27 cellular contexts compared by ENCODE assay signal in genomic region chr11:8800498-8801110, GRCh38.
A peak's percentile ranks its signal among the peaks of the same experiment; 100 is the strongest.
DNase-seq lines count a peak whose midpoint lies in the region; ATAC-seq and TF ChIP-seq lines count a peak whose summit lies in the region.
"Had no signal": no experiment of that assay in that cellular context is flagged by ENCODE, and none has a peak within 500 bp of the region (broad histone marks: within the 10 kb centered on the region; RNA-seq: fewer than 3 reads in every experiment).

No MANE protein-coding gene starts in this region.

- H3K4me1 ChIP-seq in adrenal gland (replicated peaks in 1 of 2) (peaks cover 43 to 66% of the 10 kb centered on the region in 2 donors), cardiac muscle cell (ENCODE audit: low read depth) (peaks cover 17% of the 10 kb centered on the region), urinary bladder (ENCODE audit: insufficient read depth) (no peaks in the 10 kb centered on the region)
- H3K4me1 ChIP-seq: Caco-2, foreskin keratinocyte had no signal

- peak; percentile 63 for ATAC-seq in omental fat pad (ENCODE audit: low FRiP score)
- no peak for ATAC-seq in HG03354 (IDR thresholded peaks at IDR 0.05; ENCODE audit: poor library complexity, severe bottlenecking, unreplicated experiment)
- ATAC-seq: foreskin keratinocyte; HCT116; left lobe of liver; naive thymus-derived CD4-positive, alpha-beta T cell; PC-3 had no signal

- peak overlapping the region in 4 of 5 donors; percentile 17 to 68 (median 67) for H3K27ac ChIP-seq in adrenal gland
- H3K27ac ChIP-seq in cardiac muscle cell, result peak overlapping the region; percentile 81
- peak overlapping the region; percentile 42 for H3K27ac ChIP-seq in urinary bladder (ENCODE audit: low read depth)
- H3K27ac ChIP-seq: epithelial cell of prostate, foreskin keratinocyte had no signal

- intact Hi-C loops in adrenal gland (cut with DNase I), result no loop called here

- WGBS in adrenal gland, 4 donors, result 6 to 32% (median 15%) methylated on average over 1 of the region's 1 CpG
- 18% methylated on average over 1 of the region's 1 CpG for WGBS in urinary bladder

- DNase-seq in adrenal gland (peak in 4 of 7 donors; percentile 29 to 61 (median 50)), cardiac muscle cell (ENCODE audit: low read depth in 1 of 2, low spot score in 1 of 2) (peak in 1 of 2 donors; percentile 57), omental fat pad (ENCODE audit: low spot score) (no peak), GM13977 (ENCODE audit: low spot score) (no peak), NCI-H524 treated with DMSO at 0.1 percent for 48 hours (lab: John Stamatoyannopoulos, UW) (no peak)
- DNase-seq: activated CD4-positive, alpha-beta T cell treated with anti-CD3 and anti-CD28 coated beads, Interleukin-2, amount 10 ng/mL, durations not matched to agents 7 days and 5 days; activated naive CD4-positive, alpha-beta T cell; activated T-cell treated with anti-CD3 and anti-CD28 coated beads, Interleukin-2, amount 50 U/mL, for 48 hours; C1 segment of cervical spinal cord; Caco-2; DMS79; effector CD4-positive, alpha-beta T cell; foreskin keratinocyte; hippocampal formation; Kasumi-1; midbrain; naive thymus-derived CD4-positive, alpha-beta T cell; NCI-H2171; NCI-H510A; PC-3; SHP77; stimulated activated CD4-positive, alpha-beta T cell treated with anti-CD3 and anti-CD28 coated beads, Interleukin-2, amount 100 ng/mL, for 48 hours had no signal

- H3K9me3 ChIP-seq in adrenal gland (replicated peaks in 1 of 3) (no peaks in the 10 kb centered on the region), cardiac muscle cell (ENCODE audit: low read depth) (no peaks in the 10 kb centered on the region)
- H3K9me3 ChIP-seq: Caco-2 had no signal

- H3K27me3 ChIP-seq in adrenal gland (no peaks in the 10 kb centered on the region), cardiac muscle cell (no peaks in the 10 kb centered on the region)
- H3K27me3 ChIP-seq: foreskin keratinocyte had no signal

- H3K36me3 ChIP-seq in adrenal gland (replicated peaks in 1 of 2), result no peaks in the 10 kb centered on the region
- no peaks in the 10 kb centered on the region for H3K36me3 ChIP-seq in cardiac muscle cell
- no peaks in the 10 kb centered on the region for H3K36me3 ChIP-seq in urinary bladder (ENCODE audit: insufficient read depth)

- no peak for TF ChIP-seq CTCF in adrenal gland (IDR thresholded peaks at IDR 0.05)
- no peak for TF ChIP-seq CTCF in cardiac muscle cell (IDR thresholded peaks at IDR 0.05; ENCODE audit: low read depth, low read length)
- TF ChIP-seq CTCF in omental fat pad (IDR thresholded peaks at IDR 0.05), result no peak
- no peak for TF ChIP-seq CTCF in GM13977 (IDR thresholded peaks at IDR 0.05; ENCODE audit: extremely low read depth, insufficient read depth, missing control alignments)

- H3K4me3 ChIP-seq in adrenal gland (no peak overlapping the region), cardiac muscle cell (no peak overlapping the region), urinary bladder (ENCODE audit: low read depth, low read length) (no peak overlapping the region)

- in situ Hi-C loops in GM13977 (cut with MboI; ENCODE audit: low pct_unique_long_range_greater_than_20kb, low sequenced_read_pairs, unreplicated experiment), result no loop called here

- no peak for TF ChIP-seq POLR2A in adrenal gland (IDR thresholded peaks at IDR 0.05)

Comparison
In these comparisons a context has a peak if more than half of its experiments do, and no peak if none do; other contexts are left out.
1. DNase-seq: peak in adrenal gland (4 of 7); none in omental fat pad (single experiment), GM13977 (single experiment) and NCI-H524 treated with DMSO at 0.1 percent for 48 hours (single experiment).
2. Peak in every context shown above with its lines, with median percentiles within 50 percentile points of each other: H3K27ac ChIP-seq.